ENCODE assay signal across 14 cellular contexts in the genomic region with DNA sequence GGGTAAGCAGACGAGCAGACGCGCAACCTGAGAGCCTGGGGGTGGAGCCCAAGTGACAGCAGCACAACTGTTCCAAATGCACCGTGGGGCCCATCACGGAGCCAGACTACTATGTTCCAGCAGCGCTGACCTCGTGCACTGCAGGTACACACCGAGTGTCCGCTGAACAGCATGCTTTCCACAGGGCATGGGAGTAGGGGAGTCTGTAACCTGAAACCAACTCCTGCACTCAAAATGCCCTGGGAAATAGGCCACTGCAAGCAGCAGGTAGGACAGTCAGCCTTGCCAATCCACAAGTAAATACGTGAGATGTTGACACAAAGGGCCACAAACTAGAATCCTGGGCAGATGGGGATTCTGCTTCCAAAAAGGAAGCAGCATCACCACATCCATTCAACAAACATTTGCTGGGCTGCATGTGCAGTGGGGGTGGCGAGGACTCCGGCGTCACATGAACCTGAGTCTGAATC.
DNase-seq lines count a peak whose midpoint lies in the region; ATAC-seq and TF ChIP-seq lines count a peak whose summit lies in the region.
"Had no signal": no experiment of that assay in that cellular context is flagged by ENCODE, and none has a peak within 500 bp of the region (broad histone marks: within the 10 kb centered on the region; RNA-seq: fewer than 3 reads in every experiment).

No MANE protein-coding gene starts in this region.

- TF ChIP-seq EP300 in Ishikawa (IDR thresholded peaks at IDR 0.05; ENCODE audit: borderline replicate concordance): no peak

- H3K36me3 ChIP-seq in gastrocnemius medialis: peaks cover 0 to 10% of the 10 kb centered on the region in 2 donors

- H3K4me3 Mint-ChIP-seq in activated T-helper 17 cell treated with anti-CD3 and anti-CD28 coated beads, Interleukin-2, amount 50 U/mL, for 72 hours: no peak overlapping the region
- H3K4me3 Mint-ChIP-seq: nephron had no signal

- H3K4me1 Mint-ChIP-seq in activated T-helper 17 cell treated with anti-CD3 and anti-CD28 coated beads, Interleukin-2, amount 50 U/mL, for 72 hours: peaks cover 35% of the 10 kb centered on the region

- ATAC-seq in activated T-helper 17 cell treated with anti-CD3 and anti-CD28 coated beads, Interleukin-2, amount 50 U/mL, for 72 hours (replicated peaks): no peak
- peak; percentile 42 to 57 for ATAC-seq in gastrocnemius medialis
- no peak for ATAC-seq in GM19463 (IDR thresholded peaks at IDR 0.05; ENCODE audit: unreplicated experiment)
- no peak for ATAC-seq in GM19452 (IDR thresholded peaks at IDR 0.05; ENCODE audit: unreplicated experiment)
- ATAC-seq: foreskin keratinocyte had no signal

- intact Hi-C loops in gastrocnemius medialis (cut with DNase I; ENCODE audit: low total_unique reads): loop anchor here (2.0 to 5.0 kb wide), 3 partner anchors 73 to 261 kb away; a partner anchor contains a TSS

- H3K27me3 Mint-ChIP-seq in activated T-helper 17 cell treated with anti-CD3 and anti-CD28 coated beads, Interleukin-2, amount 50 U/mL, for 72 hours: no peaks in the 10 kb centered on the region

- H3K27ac ChIP-seq in gastrocnemius medialis: peak overlapping the region; percentile 69 to 93 (median 77)
- H3K27ac ChIP-seq: brain microvascular endothelial cell, foreskin keratinocyte had no signal

- H3K4me3 ChIP-seq in gastrocnemius medialis: no peak overlapping the region

- no peaks in the 10 kb centered on the region for H3K9me3 Mint-ChIP-seq in activated T-helper 17 cell treated with anti-CD3 and anti-CD28 coated beads, Interleukin-2, amount 50 U/mL, for 72 hours
- H3K9me3 Mint-ChIP-seq: nephron had no signal

- DNase-seq in NCI-H2029 treated with DMSO at 0.1 percent for 48 hours (lab: John Stamatoyannopoulos, UW) (peak; percentile 38), gastrocnemius medialis (peak; percentile 90 to 92), NCI-H1048 (lab: John Stamatoyannopoulos, UW) (no peak)
- DNase-seq: activated CD4-positive, alpha-beta T cell treated with anti-CD3 and anti-CD28 coated beads for 48 hours; activated gamma-delta T cell; brain microvascular endothelial cell; effector CD4-positive, alpha-beta T cell; foreskin keratinocyte; OCI-M1 had no signal

- peaks cover 88% of the 10 kb centered on the region for H3K36me3 Mint-ChIP-seq in activated T-helper 17 cell treated with anti-CD3 and anti-CD28 coated beads, Interleukin-2, amount 50 U/mL, for 72 hours (ENCODE audit: low read depth)

- in situ Hi-C loops in gastrocnemius medialis (cut with MboI; ENCODE audit: low sequenced_read_pairs in 4 of 4): loop anchor here in 1 of 4 donors (5.0 to 10.0 kb wide), 2 partner anchors 81 to 104 kb away; no protein-coding TSS in a partner anchor

- TF ChIP-seq POLR2A in gastrocnemius medialis (IDR thresholded peaks at IDR 0.05): peak in 1 of 2 donors; percentile 15

- H3K9me3 ChIP-seq in gastrocnemius medialis: no peaks in the 10 kb centered on the region

- TF ChIP-seq RAD21 in Ishikawa (IDR thresholded peaks at IDR 0.05; ENCODE audit: low read depth): no peak

- H3K4me1 ChIP-seq in gastrocnemius medialis: peaks cover 61 to 67% of the 10 kb centered on the region in 2 donors
- H3K4me1 ChIP-seq: foreskin keratinocyte had no signal

- no peak for TF ChIP-seq CTCF in gastrocnemius medialis (IDR thresholded peaks at IDR 0.05 in 4 of 5, conservative IDR thresholded peaks at IDR 0.05 in 1 of 5)

- H3K27ac Mint-ChIP-seq in activated T-helper 17 cell treated with anti-CD3 and anti-CD28 coated beads, Interleukin-2, amount 50 U/mL, for 72 hours: peak overlapping the region; percentile 80

- no peaks in the 10 kb centered on the region for H3K27me3 ChIP-seq in gastrocnemius medialis
- H3K27me3 ChIP-seq: brain microvascular endothelial cell, foreskin keratinocyte had no signal

TF ChIP-seq in Ishikawa, 13 proteins besides CTCF, POLR2A, EP300 and RAD21:
- no peak for TF ChIP-seq CREB1 (IDR thresholded peaks at IDR 0.05; ENCODE audit: low read depth)
- 0 out of 2 replicates have a peak, but pooled peaks have one; percentile 22 for TF ChIP-seq NFIC (IDR thresholded peaks at IDR 0.05)
- TF ChIP-seq, protein P1, sequence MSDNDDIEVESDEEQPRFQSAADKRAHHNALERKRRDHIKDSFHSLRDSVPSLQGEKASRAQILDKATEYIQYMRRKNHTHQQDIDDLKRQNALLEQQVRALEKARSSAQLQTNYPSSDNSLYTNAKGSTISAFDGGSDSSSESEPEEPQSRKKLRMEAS (IDR thresholded peaks at IDR 0.05): peak; percentile 83
- TF ChIP-seq, protein P2, sequence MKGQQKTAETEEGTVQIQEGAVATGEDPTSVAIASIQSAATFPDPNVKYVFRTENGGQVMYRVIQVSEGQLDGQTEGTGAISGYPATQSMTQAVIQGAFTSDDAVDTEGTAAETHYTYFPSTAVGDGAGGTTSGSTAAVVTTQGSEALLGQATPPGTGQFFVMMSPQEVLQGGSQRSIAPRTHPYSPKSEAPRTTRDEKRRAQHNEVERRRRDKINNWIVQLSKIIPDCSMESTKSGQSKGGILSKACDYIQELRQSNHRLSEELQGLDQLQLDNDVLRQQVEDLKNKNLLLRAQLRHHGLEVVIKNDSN (IDR thresholded peaks at IDR 0.05): no peak
- no peak for TF ChIP-seq FOXM1 (IDR thresholded peaks at IDR 0.05; ENCODE audit: borderline replicate concordance, low read depth)
- no peak for TF ChIP-seq TCF12 (IDR thresholded peaks at IDR 0.05; ENCODE audit: low read depth)
- no peak for TF ChIP-seq EGR1 (IDR thresholded peaks at IDR 0.05)
- TF ChIP-seq ZBTB7A (IDR thresholded peaks at IDR 0.05; ENCODE audit: low read depth): no peak
- no peak for TF ChIP-seq TAF1 (IDR thresholded peaks at IDR 0.05; ENCODE audit: low read depth)
- TF ChIP-seq, protein P3, sequence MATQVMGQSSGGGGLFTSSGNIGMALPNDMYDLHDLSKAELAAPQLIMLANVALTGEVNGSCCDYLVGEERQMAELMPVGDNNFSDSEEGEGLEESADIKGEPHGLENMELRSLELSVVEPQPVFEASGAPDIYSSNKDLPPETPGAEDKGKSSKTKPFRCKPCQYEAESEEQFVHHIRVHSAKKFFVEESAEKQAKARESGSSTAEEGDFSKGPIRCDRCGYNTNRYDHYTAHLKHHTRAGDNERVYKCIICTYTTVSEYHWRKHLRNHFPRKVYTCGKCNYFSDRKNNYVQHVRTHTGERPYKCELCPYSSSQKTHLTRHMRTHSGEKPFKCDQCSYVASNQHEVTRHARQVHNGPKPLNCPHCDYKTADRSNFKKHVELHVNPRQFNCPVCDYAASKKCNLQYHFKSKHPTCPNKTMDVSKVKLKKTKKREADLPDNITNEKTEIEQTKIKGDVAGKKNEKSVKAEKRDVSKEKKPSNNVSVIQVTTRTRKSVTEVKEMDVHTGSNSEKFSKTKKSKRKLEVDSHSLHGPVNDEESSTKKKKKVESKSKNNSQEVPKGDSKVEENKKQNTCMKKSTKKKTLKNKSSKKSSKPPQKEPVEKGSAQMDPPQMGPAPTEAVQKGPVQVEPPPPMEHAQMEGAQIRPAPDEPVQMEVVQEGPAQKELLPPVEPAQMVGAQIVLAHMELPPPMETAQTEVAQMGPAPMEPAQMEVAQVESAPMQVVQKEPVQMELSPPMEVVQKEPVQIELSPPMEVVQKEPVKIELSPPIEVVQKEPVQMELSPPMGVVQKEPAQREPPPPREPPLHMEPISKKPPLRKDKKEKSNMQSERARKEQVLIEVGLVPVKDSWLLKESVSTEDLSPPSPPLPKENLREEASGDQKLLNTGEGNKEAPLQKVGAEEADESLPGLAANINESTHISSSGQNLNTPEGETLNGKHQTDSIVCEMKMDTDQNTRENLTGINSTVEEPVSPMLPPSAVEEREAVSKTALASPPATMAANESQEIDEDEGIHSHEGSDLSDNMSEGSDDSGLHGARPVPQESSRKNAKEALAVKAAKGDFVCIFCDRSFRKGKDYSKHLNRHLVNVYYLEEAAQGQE (IDR thresholded peaks at IDR 0.05; ENCODE audit: low read depth): no peak
- TF ChIP-seq TEAD4 (IDR thresholded peaks at IDR 0.05): no peak
- no peak for TF ChIP-seq YY1 (IDR thresholded peaks at IDR 0.05; ENCODE audit: low read depth)
- TF ChIP-seq CEBPB (IDR thresholded peaks at IDR 0.05): no peak

Comparison
In these comparisons a context has a peak if more than half of its experiments do, and no peak if none do; other contexts are left out.
1. ATAC-seq: peak in gastrocnemius medialis (2 of 2); none in activated T-helper 17 cell treated with anti-CD3 and anti-CD28 coated beads, Interleukin-2, amount 50 U/mL, for 72 hours (single experiment), GM19463 (single experiment) and GM19452 (single experiment).